ENCODE assay signal across 1 cellular context in genomic region chr10:94403823-94404228, GRCh38.
TF ChIP-seq lines count a peak whose summit lies in the region.

No MANE protein-coding gene starts in this region.

TF ChIP-seq in K562, 482 proteins besides CTCF, POLR2A, EP300 and RAD21:
- TF ChIP-seq ELK3 (CRISPR knock-in tag; IDR thresholded peaks at IDR 0.05), result no peak
- TF ChIP-seq KDM2B (CRISPR knock-in tag; IDR thresholded peaks at IDR 0.05), result no peak
- TF ChIP-seq HMG20A (CRISPR knock-in tag; conservative IDR thresholded peaks at IDR 0.05), result no peak
- TF ChIP-seq ETV5 (CRISPR knock-in tag; IDR thresholded peaks at IDR 0.05; ENCODE audit: low read depth), result no peak
- no peak for TF ChIP-seq THRA (IDR thresholded peaks at IDR 0.05)
- 0 out of 2 replicates have a peak, but pooled peaks have one; percentile 28 for TF ChIP-seq VEZF1 (CRISPR knock-in tag; IDR thresholded peaks at IDR 0.05)
- peak; percentile 44 for TF ChIP-seq CEBPB (tag; IDR thresholded peaks at IDR 0.05)
- no peak for TF ChIP-seq DMBX1 (CRISPR knock-in tag; IDR thresholded peaks at IDR 0.05; ENCODE audit: borderline replicate concordance)
- TF ChIP-seq TCFL5 (CRISPR knock-in tag; conservative IDR thresholded peaks at IDR 0.05), result no peak
- TF ChIP-seq CBFA2T3 (IDR thresholded peaks at IDR 0.05), result no peak
- TF ChIP-seq ZNF740 (CRISPR knock-in tag; IDR thresholded peaks at IDR 0.05), result peak; percentile 47; the same call in 1 of the 2 replicates
- TF ChIP-seq ZNF740 (tag; IDR thresholded peaks at IDR 0.05), result no peak
- no peak for TF ChIP-seq PPARD (CRISPR knock-in tag; IDR thresholded peaks at IDR 0.05)
- TF ChIP-seq SMARCB1 (IDR thresholded peaks at IDR 0.05; ENCODE audit: insufficient read length, low read depth), result no peak
- TF ChIP-seq RUNX1 (IDR thresholded peaks at IDR 0.05; ENCODE audit: low read depth), result no peak
- TF ChIP-seq SMARCA4 (IDR thresholded peaks at IDR 0.05), result no peak
- TF ChIP-seq ZNF316 (IDR thresholded peaks at IDR 0.05), result peak; percentile 59; the same call in 1 of the 2 replicates
- TF ChIP-seq EZH2 (IDR thresholded peaks at IDR 0.05; ENCODE audit: borderline replicate concordance, low read depth, low read length), result no peak
- no peak for TF ChIP-seq RREB1 (CRISPR knock-in tag; IDR thresholded peaks at IDR 0.05)
- TF ChIP-seq HOMEZ (CRISPR knock-in tag; IDR thresholded peaks at IDR 0.05), result no peak
- no peak for TF ChIP-seq TAL1 (IDR thresholded peaks at IDR 0.05)
- TF ChIP-seq KHSRP (IDR thresholded peaks at IDR 0.05), result no peak
- TF ChIP-seq ZNF778 (CRISPR knock-in tag; IDR thresholded peaks at IDR 0.05), result no peak
